In the genomic region with DNA sequence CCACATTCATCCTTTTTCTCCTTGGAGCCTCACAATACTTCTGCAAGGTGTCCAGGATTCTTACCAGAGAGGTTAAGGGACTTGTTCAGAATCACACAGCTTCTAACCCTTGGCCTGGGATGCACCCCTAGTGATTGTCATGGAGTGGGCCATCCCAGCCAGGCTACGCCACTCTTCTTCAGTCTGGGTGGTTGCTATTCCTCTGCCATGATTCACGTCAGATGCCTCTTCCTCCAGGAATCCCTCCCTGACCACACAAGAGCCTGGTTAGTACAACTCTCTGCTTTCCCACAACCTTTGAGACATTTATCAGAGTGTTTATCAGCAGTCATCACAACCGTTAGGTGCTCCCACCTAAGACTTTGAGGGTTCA, we compare ENCODE assay signal across 13 cellular contexts.
DNase-seq lines count a peak whose midpoint lies in the region; ATAC-seq, FAIRE-seq and TF ChIP-seq lines count a peak whose summit lies in the region.
"Had no signal": no experiment of that assay in that cellular context is flagged by ENCODE, and none has a peak within 500 bp of the region (broad histone marks: within the 10 kb centered on the region; RNA-seq: fewer than 3 reads in every experiment).

No MANE protein-coding gene starts in this region.

- no peaks in the 10 kb centered on the region for H3K27me3 ChIP-seq in suprapubic skin
- H3K27me3 ChIP-seq: neural progenitor cell had no signal

- H3K36me3 ChIP-seq in suprapubic skin, result no peaks in the 10 kb centered on the region
- H3K36me3 ChIP-seq: heart left ventricle, neural progenitor cell, thoracic aorta had no signal

- peak; percentile 18; the same call in 2 of the 3 replicates for ATAC-seq in SK-N-SH treated with all-trans-retinoic acid at 6 μM for 48 hours
- ATAC-seq in HG02970 (IDR thresholded peaks at IDR 0.05; ENCODE audit: low FRiP score, unreplicated experiment), result no peak
- ATAC-seq in HG03280 (IDR thresholded peaks at IDR 0.05; ENCODE audit: unreplicated experiment), result no peak

- no peak for TF ChIP-seq CTCF in fibroblast of villous mesenchyme (IDR thresholded peaks at IDR 0.05; ENCODE audit: insufficient read depth, low read depth, low read length)
- TF ChIP-seq CTCF in suprapubic skin (IDR thresholded peaks at IDR 0.05), result no peak

- TF ChIP-seq EP300 in suprapubic skin (IDR thresholded peaks at IDR 0.05), result no peak

- peak overlapping the region; percentile 83 for H3K27ac ChIP-seq in suprapubic skin
- H3K27ac ChIP-seq: heart left ventricle, neural progenitor cell, thoracic aorta had no signal

- 94% methylated on average over 3 of the region's 3 CpGs for WGBS in suprapubic skin

- no peak for TF ChIP-seq POLR2A in H54 (IDR thresholded peaks at IDR 0.05; ENCODE audit: low read depth, low read length)
- TF ChIP-seq POLR2A in suprapubic skin (IDR thresholded peaks at IDR 0.05), result no peak

- DNase-seq in H54 (ENCODE audit: insufficient read length, low spot score) (peak; percentile 52), fibroblast of villous mesenchyme (ENCODE audit: low read depth) (peak; percentile 71), suprapubic skin (ENCODE audit: low spot score in 2 of 2) (no peak)
- DNase-seq in central memory CD4-positive, alpha-beta T cell, result no peak
- DNase-seq: activated T-cell treated with anti-CD3 and anti-CD28 coated beads for 4 hours, NCI-H2171 treated with DMSO at 0.1 percent for 48 hours had no signal

- FAIRE-seq in H54 (lab: Jason Lieb, UNC), result peak; percentile 27
- FAIRE-seq: D721Med had no signal

- H3K9me3 ChIP-seq in suprapubic skin, result no peaks in the 10 kb centered on the region
- H3K9me3 ChIP-seq: heart left ventricle, thoracic aorta had no signal

- H3K4me1 ChIP-seq in suprapubic skin, result peaks cover 46% of the 10 kb centered on the region

- no peak overlapping the region for H3K4me3 ChIP-seq in fibroblast of villous mesenchyme (ENCODE audit: low read depth, low read length)
- no peak overlapping the region for H3K4me3 ChIP-seq in suprapubic skin
- H3K4me3 ChIP-seq: heart left ventricle, neural progenitor cell, thoracic aorta had no signal

TF ChIP-seq in SK-N-SH treated with all-trans-retinoic acid at 6 μM for 48 hours, 23 proteins besides CTCF, POLR2A, EP300 and RAD21:
- TF ChIP-seq, protein P1, sequence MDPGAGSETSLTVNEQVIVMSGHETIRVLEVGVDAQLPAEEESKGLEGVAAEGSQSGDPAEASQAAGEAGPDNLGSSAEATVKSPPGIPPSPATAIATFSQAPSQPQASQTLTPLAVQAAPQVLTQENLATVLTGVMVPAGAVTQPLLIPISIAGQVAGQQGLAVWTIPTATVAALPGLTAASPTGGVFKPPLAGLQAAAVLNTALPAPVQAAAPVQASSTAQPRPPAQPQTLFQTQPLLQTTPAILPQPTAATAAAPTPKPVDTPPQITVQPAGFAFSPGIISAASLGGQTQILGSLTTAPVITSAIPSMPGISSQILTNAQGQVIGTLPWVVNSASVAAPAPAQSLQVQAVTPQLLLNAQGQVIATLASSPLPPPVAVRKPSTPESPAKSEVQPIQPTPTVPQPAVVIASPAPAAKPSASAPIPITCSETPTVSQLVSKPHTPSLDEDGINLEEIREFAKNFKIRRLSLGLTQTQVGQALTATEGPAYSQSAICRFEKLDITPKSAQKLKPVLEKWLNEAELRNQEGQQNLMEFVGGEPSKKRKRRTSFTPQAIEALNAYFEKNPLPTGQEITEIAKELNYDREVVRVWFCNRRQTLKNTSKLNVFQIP (CRISPR knock-in tag; IDR thresholded peaks at IDR 0.05; ENCODE audit: borderline replicate concordance, low read depth), result no peak
- TF ChIP-seq PPARA (CRISPR knock-in tag; IDR thresholded peaks at IDR 0.05; ENCODE audit: borderline replicate concordance), result no peak
- no peak for TF ChIP-seq ISL1 (CRISPR knock-in tag; IDR thresholded peaks at IDR 0.05)
- TF ChIP-seq, protein P2, sequence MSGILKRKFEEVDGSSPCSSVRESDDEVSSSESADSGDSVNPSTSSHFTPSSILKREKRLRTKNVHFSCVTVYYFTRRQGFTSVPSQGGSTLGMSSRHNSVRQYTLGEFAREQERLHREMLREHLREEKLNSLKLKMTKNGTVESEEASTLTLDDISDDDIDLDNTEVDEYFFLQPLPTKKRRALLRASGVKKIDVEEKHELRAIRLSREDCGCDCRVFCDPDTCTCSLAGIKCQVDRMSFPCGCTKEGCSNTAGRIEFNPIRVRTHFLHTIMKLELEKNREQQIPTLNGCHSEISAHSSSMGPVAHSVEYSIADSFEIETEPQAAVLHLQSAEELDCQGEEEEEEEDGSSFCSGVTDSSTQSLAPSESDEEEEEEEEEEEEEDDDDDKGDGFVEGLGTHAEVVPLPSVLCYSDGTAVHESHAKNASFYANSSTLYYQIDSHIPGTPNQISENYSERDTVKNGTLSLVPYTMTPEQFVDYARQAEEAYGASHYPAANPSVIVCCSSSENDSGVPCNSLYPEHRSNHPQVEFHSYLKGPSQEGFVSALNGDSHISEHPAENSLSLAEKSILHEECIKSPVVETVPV (CRISPR knock-in tag; IDR thresholded peaks at IDR 0.05), result no peak
- TF ChIP-seq, protein P3, sequence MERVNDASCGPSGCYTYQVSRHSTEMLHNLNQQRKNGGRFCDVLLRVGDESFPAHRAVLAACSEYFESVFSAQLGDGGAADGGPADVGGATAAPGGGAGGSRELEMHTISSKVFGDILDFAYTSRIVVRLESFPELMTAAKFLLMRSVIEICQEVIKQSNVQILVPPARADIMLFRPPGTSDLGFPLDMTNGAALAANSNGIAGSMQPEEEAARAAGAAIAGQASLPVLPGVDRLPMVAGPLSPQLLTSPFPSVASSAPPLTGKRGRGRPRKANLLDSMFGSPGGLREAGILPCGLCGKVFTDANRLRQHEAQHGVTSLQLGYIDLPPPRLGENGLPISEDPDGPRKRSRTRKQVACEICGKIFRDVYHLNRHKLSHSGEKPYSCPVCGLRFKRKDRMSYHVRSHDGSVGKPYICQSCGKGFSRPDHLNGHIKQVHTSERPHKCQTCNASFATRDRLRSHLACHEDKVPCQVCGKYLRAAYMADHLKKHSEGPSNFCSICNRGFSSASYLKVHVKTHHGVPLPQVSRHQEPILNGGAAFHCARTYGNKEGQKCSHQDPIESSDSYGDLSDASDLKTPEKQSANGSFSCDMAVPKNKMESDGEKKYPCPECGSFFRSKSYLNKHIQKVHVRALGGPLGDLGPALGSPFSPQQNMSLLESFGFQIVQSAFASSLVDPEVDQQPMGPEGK (CRISPR knock-in tag; IDR thresholded peaks at IDR 0.05; ENCODE audit: borderline replicate concordance), result no peak
- no peak for TF ChIP-seq ZNF70 (CRISPR knock-in tag; IDR thresholded peaks at IDR 0.05)
- TF ChIP-seq ZC3H10 (CRISPR knock-in tag; IDR thresholded peaks at IDR 0.05), result no peak
- no peak for TF ChIP-seq SNAI2 (CRISPR knock-in tag; IDR thresholded peaks at IDR 0.05)
- no peak for TF ChIP-seq ZNF565 (CRISPR knock-in tag; conservative IDR thresholded peaks at IDR 0.05; ENCODE audit: low read depth)
- TF ChIP-seq ESRRG (CRISPR knock-in tag; IDR thresholded peaks at IDR 0.05), result no peak

Comparison
In these comparisons a context has a peak if more than half of its experiments do, and no peak if none do; other contexts are left out.
1. DNase-seq: peak in H54 (single experiment) and fibroblast of villous mesenchyme (single experiment); none in suprapubic skin (0 of 2) and central memory CD4-positive, alpha-beta T cell (single experiment).